Comparison of ENCODE assay signal across 8 cellular contexts in genomic region chr2:10043256-10043905, GRCh38. TPM values are rescaled to one million over a fixed set of nuclear protein-coding genes. Genes with fewer than 3 reads are reported as not detected.
DNase-seq lines count a peak whose midpoint lies in the region; ATAC-seq, FAIRE-seq and TF ChIP-seq lines count a peak whose summit lies in the region.

Gene KLF11, plus strand, starts transcription at chr2:10043550. Its CDS starts 167 bp downstream, at chr2:10043717.

- H3K79me1 ChIP-seq in H1 (ENCODE audit: low read depth, low read length) = no peaks in the 10 kb centered on the region; the same call in 1 of the 2 replicates
- H3K79me1 ChIP-seq in mesendoderm (ENCODE audit: low read length) = no peaks in the 10 kb centered on the region

- H3K4me2 ChIP-seq in H1 (ENCODE audit: insufficient read depth in 1 of 2, low read depth in 2 of 2, low read length in 2 of 2) (peak within 1 kb of the TSS; percentile 90 to 98), mesendoderm (ENCODE audit: low read length) (peak within 1 kb of the TSS; percentile 40)

- peak within 1 kb of the TSS; percentile 23; the same call in 1 of the 2 replicates for H2BK12ac ChIP-seq in H1 (ENCODE audit: low read depth, low read length)

- H2AFZ ChIP-seq in H1 (ENCODE audit: low read length) = peak within 1 kb of the TSS; percentile 94

- DNase-seq in Ammon's horn (ENCODE audit: low spot score) = peak; percentile 79
- peak; percentile 78 for DNase-seq in NCI-H82 (lab: John Stamatoyannopoulos, UW)
- peak; percentile 86 for DNase-seq in activated CD8-positive, alpha-beta memory T cell treated with anti-CD3 and anti-CD28 coated beads, Interleukin-2, amount 10 ng/mL, durations not matched to agents 7 days and 5 days
- DNase-seq in H1 (ENCODE audit: low read depth in 1 of 2, low spot score in 2 of 2) = peak in 1 of 2 experiments; percentile 81
- DNase-seq in mesendoderm = peak; percentile 93
- DNase-seq in stimulated activated CD8-positive, alpha-beta memory T cell treated with anti-CD3 and anti-CD28 coated beads, Interleukin-12 subunit alpha, Interleukin-12 subunit beta, amount 100 ng/mL, for 1 hour (ENCODE audit: low read depth) = peak; percentile 72

- FAIRE-seq in H1 (lab: Jason Lieb, UNC) = no peak

- peak within 1 kb of the TSS; percentile 58; the same call in 1 of the 2 replicates for H3K27ac ChIP-seq in H1 (ENCODE audit: low read depth, low read length)
- H3K27ac ChIP-seq in mesendoderm (ENCODE audit: low read depth, low read length) = peak within 1 kb of the TSS; percentile 48

- ATAC-seq in GM19351 (IDR thresholded peaks at IDR 0.05; ENCODE audit: unreplicated experiment) (peak; percentile 78), HG03520 (IDR thresholded peaks at IDR 0.05; ENCODE audit: unreplicated experiment) (peak; percentile 61)
- peak; percentile 80 for ATAC-seq in activated CD8-positive, alpha-beta memory T cell treated with anti-CD3 and anti-CD28 coated beads, Interleukin-2, amount 10 ng/mL, durations not matched to agents 7 days and 5 days

- peaks cover 0 to 8% of the 10 kb centered on the region in 2 experiments; a peak in 1 of 4 replicates for H3K9me3 ChIP-seq in H1 (ENCODE audit: insufficient read depth in 2 of 2, low read depth in 1 of 2, low read length in 1 of 2)

- peak within 1 kb of the TSS; percentile 82 for H4K8ac ChIP-seq in H1 (ENCODE audit: extremely low read depth, insufficient read depth, low read length)
- H4K8ac ChIP-seq in mesendoderm (ENCODE audit: low read depth, low read length) = no peak within 1 kb of the TSS

- H3K4me1 Mint-ChIP-seq in activated CD8-positive, alpha-beta memory T cell treated with anti-CD3 and anti-CD28 coated beads, Interleukin-2, amount 10 ng/mL, durations not matched to agents 7 days and 5 days = peaks cover 12% of the 10 kb centered on the region

- H3K23ac ChIP-seq in H1 (ENCODE audit: insufficient read length) (no peak within 1 kb of the TSS), mesendoderm (ENCODE audit: low read length) (no peak within 1 kb of the TSS)

- H3K14ac ChIP-seq in H1 (ENCODE audit: insufficient read length) = no peak within 1 kb of the TSS

- no peaks in the 10 kb centered on the region for H3K79me2 ChIP-seq in H1 (ENCODE audit: control insufficient read depth in 1 of 2, insufficient read depth in 2 of 2, low read length in 2 of 2)
- H3K79me2 ChIP-seq in mesendoderm (ENCODE audit: control insufficient read depth, insufficient read depth, low read length) = no peaks in the 10 kb centered on the region

- peaks cover 1% of the 10 kb centered on the region for H3K36me3 Mint-ChIP-seq in activated CD8-positive, alpha-beta memory T cell treated with anti-CD3 and anti-CD28 coated beads, Interleukin-2, amount 10 ng/mL, durations not matched to agents 7 days and 5 days

- H3K9ac ChIP-seq in H1 (replicated peaks in 1 of 4; ENCODE audit: extremely low read depth in 1 of 4, low read depth in 3 of 4, low read length in 3 of 4) (peak within 1 kb of the TSS; percentile 74 to 89 (median 81)), mesendoderm (ENCODE audit: low read length) (peak within 1 kb of the TSS; percentile 74)

- H3K23me2 ChIP-seq in H1 (ENCODE audit: low read depth, low read length) = peaks cover 8% of the 10 kb centered on the region; the same call in 1 of the 2 replicates

- peak within 1 kb of the TSS; percentile 54 to 72 (median 58) for H3K4me3 ChIP-seq in H1 (ENCODE audit: extremely low read depth in 1 of 4, insufficient read depth in 2 of 4, low read depth in 3 of 4, low read length in 4 of 4)
- peak within 1 kb of the TSS; percentile 19 for H3K4me3 ChIP-seq in mesendoderm (ENCODE audit: low read length)

- no peaks in the 10 kb centered on the region for H3K9me3 Mint-ChIP-seq in activated CD8-positive, alpha-beta memory T cell treated with anti-CD3 and anti-CD28 coated beads, Interleukin-2, amount 10 ng/mL, durations not matched to agents 7 days and 5 days (ENCODE audit: low read depth)

- H3K56ac ChIP-seq in H1 (replicated peaks; ENCODE audit: insufficient read length, low read depth, low read length) (no peak within 1 kb of the TSS), mesendoderm (ENCODE audit: low read length) (peak within 1 kb of the TSS; percentile 88)

- no peak for TF ChIP-seq CTCF in H1 (IDR thresholded peaks at IDR 0.05; ENCODE audit: control extremely low read depth in 1 of 3, insufficient read depth in 1 of 3, low read depth in 1 of 3, low read length in 3 of 3)

- H4K5ac ChIP-seq in H1 (ENCODE audit: insufficient read length, low read depth, low read length) (peak within 1 kb of the TSS; percentile 73), mesendoderm (ENCODE audit: low read length) (no peak within 1 kb of the TSS)

- H2BK15ac ChIP-seq in H1 (ENCODE audit: low read length) (no peak within 1 kb of the TSS), mesendoderm (replicated peaks; ENCODE audit: low read depth) (no peak within 1 kb of the TSS)

- H3K36me3 ChIP-seq in H1 (ENCODE audit: control insufficient read depth in 2 of 4, insufficient read depth in 4 of 4, low read length in 3 of 4) (peaks cover 0 to 10% (median under 1%) of the 10 kb centered on the region in 4 experiments; a peak in 2 of 8 replicates), mesendoderm (ENCODE audit: control insufficient read depth, insufficient read depth, low read length) (peaks cover 1% of the 10 kb centered on the region)

- peak within 1 kb of the TSS; percentile 81 for H3K27ac Mint-ChIP-seq in activated CD8-positive, alpha-beta memory T cell treated with anti-CD3 and anti-CD28 coated beads, Interleukin-2, amount 10 ng/mL, durations not matched to agents 7 days and 5 days

- TF ChIP-seq POLR2A in H1 (IDR thresholded peaks at IDR 0.05; ENCODE audit: control extremely low read depth in 1 of 2, low read depth in 2 of 2, low read length in 2 of 2) = peak in 1 of 2 experiments; percentile 28; a peak in 1 of 3 replicates

- peak within 1 kb of the TSS; percentile 80 for H4K91ac ChIP-seq in H1 (replicated peaks; ENCODE audit: insufficient read length, low read length)

- peaks cover 21% of the 10 kb centered on the region for H3K27me3 Mint-ChIP-seq in activated CD8-positive, alpha-beta memory T cell treated with anti-CD3 and anti-CD28 coated beads, Interleukin-2, amount 10 ng/mL, durations not matched to agents 7 days and 5 days

- H3K4me3 Mint-ChIP-seq in activated CD8-positive, alpha-beta memory T cell treated with anti-CD3 and anti-CD28 coated beads, Interleukin-2, amount 10 ng/mL, durations not matched to agents 7 days and 5 days = peak within 1 kb of the TSS; percentile 74

- no peak within 1 kb of the TSS for H2AK5ac ChIP-seq in H1 (ENCODE audit: low read depth, low read length)
- H2AK5ac ChIP-seq in mesendoderm (ENCODE audit: low read length) = no peak within 1 kb of the TSS

- H3K18ac ChIP-seq in H1 (ENCODE audit: extremely low read depth, low read length) (peak within 1 kb of the TSS; percentile 71), mesendoderm (ENCODE audit: low read length) (peak within 1 kb of the TSS; percentile 51)

- no peak within 1 kb of the TSS for H2BK5ac ChIP-seq in H1 (ENCODE audit: low read depth, low read length)
- H2BK5ac ChIP-seq in mesendoderm (ENCODE audit: low read length) = no peak within 1 kb of the TSS

- WGBS in H1 (ENCODE audit: extremely low coverage in 1 of 2, insufficient coverage in 1 of 2, insufficient read length in 1 of 2, insufficient replicate concordance in 2 of 2, low coverage in 1 of 2, low lambda C conversion rate in 2 of 2, missing lambda C conversion rate in 1 of 2), 2 experiments = 4% methylated on average over 16 of the region's 104 CpGs; no CpG with 5 or more reads in 1 of the 2 experiments
- WGBS in mesendoderm (ENCODE audit: extremely low coverage, insufficient coverage, low lambda C conversion rate) = no CpG with 5 or more reads among the region's 104 CpGs

- H3K4me1 ChIP-seq in H1 (replicated peaks in 1 of 4; ENCODE audit: control insufficient read depth in 3 of 4, insufficient read depth in 4 of 4, low read length in 3 of 4) (peaks cover 0 to 5% (median 2%) of the 10 kb centered on the region in 4 experiments; a peak in 3 of 7 replicates), mesendoderm (ENCODE audit: control insufficient read depth, low read depth, low read length) (no peaks in the 10 kb centered on the region)

- H3K27me3 ChIP-seq in H1 (replicated peaks in 1 of 4; ENCODE audit: control insufficient read depth in 3 of 4, extremely low read depth in 1 of 4, insufficient read depth in 3 of 4, low read length in 3 of 4) (peaks cover 0 to 26% (median 18%) of the 10 kb centered on the region in 4 experiments; a peak in 6 of 7 replicates), mesendoderm (ENCODE audit: insufficient read depth, low read length, poor library complexity) (no peaks in the 10 kb centered on the region)

- H3K4ac ChIP-seq in H1 (replicated peaks; ENCODE audit: insufficient read length, low read depth, low read length) (peak within 1 kb of the TSS; percentile 63), mesendoderm (ENCODE audit: low read depth, low read length) (peak within 1 kb of the TSS; percentile 77)

- H4K20me1 ChIP-seq in H1 (replicated peaks in 1 of 2; ENCODE audit: control insufficient read depth in 1 of 2, insufficient read depth in 2 of 2, low read length in 2 of 2) = peaks cover 0 to 5% of the 10 kb centered on the region in 2 experiments

- TF ChIP-seq EP300 in H1 (IDR thresholded peaks at IDR 0.05; ENCODE audit: borderline replicate concordance in 1 of 2, low read depth in 2 of 2, low read length in 2 of 2) = no peak

- POLR2A ChIA-PET in H1 (lab: Charles Lee; ENCODE audit: partially characterized antibody) = interaction anchor here (0.8 to 4.2 kb wide), 14 partner anchors 9 to 413 kb away, joined by 3 to 32 read pairs (median 4); partner anchors contain the start of genes ODC1, TAF1B and YWHAQ

- CTCF ChIA-PET in activated CD8-positive, alpha-beta memory T cell treated with anti-CD3 and anti-CD28 coated beads, Interleukin-2, amount 10 ng/mL, durations not matched to agents 7 days and 5 days (lab: Charles Lee) = interaction anchor here (0.6 to 3.5 kb wide), 6 partner anchors 15 to 243 kb away, joined by 3 to 16 read pairs (median 8); partner anchors contain the start of gene TAF1B
- CTCF ChIA-PET in H1 (lab: Charles Lee; ENCODE audit: partially characterized antibody) = interaction anchor here (1.0 to 1.9 kb wide), 3 partner anchors 15 to 59 kb away, joined by 4 to 11 read pairs (median 9); no protein-coding TSS in a partner anchor

- no peak for TF ChIP-seq RAD21 in H1 (IDR thresholded peaks at IDR 0.05 in 1 of 2, conservative IDR thresholded peaks at IDR 0.05 in 1 of 2; ENCODE audit: low read depth in 2 of 2, low read length in 2 of 2)

- no peak within 1 kb of the TSS for H2BK20ac ChIP-seq in H1 (ENCODE audit: low read length)

- no peak within 1 kb of the TSS for H2BK120ac ChIP-seq in H1 (replicated peaks; ENCODE audit: low read depth, low read length)
- H2BK120ac ChIP-seq in mesendoderm (ENCODE audit: low read depth, low read length) = no peak within 1 kb of the TSS

RNA-seq across cellular contexts. Expression of gene KLF11, which starts in this region (rescaled TPM):
- total RNA-seq in activated CD8-positive, alpha-beta memory T cell treated with anti-CD3 and anti-CD28 coated beads, Interleukin-2, amount 10 ng/mL, durations not matched to agents 7 days and 5 days = 10 to 100 TPM; 10.4 to 11.0 TPM
- total RNA-seq in H1 (2021; fragmentation: NEBNext Ultra II Directional; extraction: Animal tissue kit (Norgen Biotek cat#: 25700)) = 4.6 and 6.4 TPM in 2 replicates
- polyA plus RNA-seq in H1 (2011; rRNA removed) = 8.6 and 10.1 TPM in 2 replicates
- polyA plus RNA-seq in H1 (2011; cell fraction: cytosol; rRNA removed) = 8.1 TPM
- polyA plus RNA-seq in H1 (2011; cell fraction: nucleus; rRNA removed) = 7.3 TPM
- 4.5 to 8.2 TPM (median 5.7 TPM) in 4 replicates for polyA plus RNA-seq in H1 (2012, experiment 1 of 2)
- polyA plus RNA-seq in H1 (2012, experiment 2 of 2) = 1.9 TPM
- polyA plus RNA-seq in H1 (2013, experiment 1 of 2) = 3.8 TPM
- 4.2 TPM for polyA plus RNA-seq in H1 (2013, experiment 2 of 2)
- 23.2 and 30.8 TPM in 2 replicates for polyA minus RNA-seq in H1 (2011; rRNA and poly(A)+ RNA removed)
- polyA minus RNA-seq in H1 (2011; cell fraction: cytosol; rRNA and poly(A)+ RNA removed) = 7.7 TPM
- polyA minus RNA-seq in H1 (2011; cell fraction: nucleus; rRNA and poly(A)+ RNA removed) = 7.2 TPM
- polyA plus RNA-seq in mesendoderm (2013, experiment 1 of 2) = 5.2 TPM
- 5.3 TPM for polyA plus RNA-seq in mesendoderm (2013, experiment 2 of 2)
